ENCODE assay signal across 24 cellular contexts in genomic region chr11:72576661-72577060, GRCh38.
"Had no signal": no experiment of that assay in that cellular context is flagged by ENCODE, and none has a peak within 500 bp of the region (broad histone marks: within the 10 kb centered on the region; RNA-seq: fewer than 3 reads in every experiment).

No MANE protein-coding gene starts in this region.

- H3K36me3 Mint-ChIP-seq: activated naive CD4-positive, alpha-beta T cell treated with anti-CD3 and anti-CD28 coated beads, Interleukin-2, amount 50 U/mL, for 24 hours; naive thymus-derived CD8-positive, alpha-beta T cell had no signal

- ATAC-seq: activated T-helper 17 cell treated with anti-CD3 and anti-CD28 coated beads, Interleukin-2, amount 50 U/mL, for 72 hours; gastrocnemius medialis; left cardiac atrium; naive thymus-derived CD8-positive, alpha-beta T cell; psoas muscle had no signal

- H3K27me3 ChIP-seq: gastrocnemius medialis, hepatocyte, ovary, tibial nerve had no signal

- H3K4me3 ChIP-seq: gastrocnemius medialis, hepatocyte, ovary, psoas muscle, smooth muscle cell, tibial nerve had no signal

- H3K27ac ChIP-seq: gastrocnemius medialis, hepatocyte, neutrophil, ovary, psoas muscle, tibial nerve had no signal

- H3K9me3 ChIP-seq: gastrocnemius medialis, neutrophil, ovary, psoas muscle, tibial nerve had no signal

- H3K36me3 ChIP-seq: neutrophil, ovary had no signal

- H3K27ac Mint-ChIP-seq: activated CD4-positive, alpha-beta memory T cell treated with anti-CD3 and anti-CD28 coated beads, Interleukin-2, amount 10 ng/mL, durations not matched to agents 7 days and 5 days; activated CD4-positive, alpha-beta T cell treated with anti-CD3 and anti-CD28 coated beads, Interleukin-2, amount 10 ng/mL, durations not matched to agents 7 days and 5 days; activated naive CD4-positive, alpha-beta T cell treated with anti-CD3 and anti-CD28 coated beads, Interleukin-2, amount 50 U/mL, for 24 hours; activated T-cell treated with anti-CD3 and anti-CD28 coated beads, Interleukin-2, amount 50 U/mL, for 24 hours; activated T-helper 17 cell treated with anti-CD3 and anti-CD28 coated beads, Interleukin-2, amount 50 U/mL, for 72 hours; naive thymus-derived CD8-positive, alpha-beta T cell had no signal

- H3K4me3 Mint-ChIP-seq: activated CD4-positive, alpha-beta memory T cell treated with anti-CD3 and anti-CD28 coated beads, Interleukin-2, amount 10 ng/mL, durations not matched to agents 7 days and 5 days; activated CD4-positive, alpha-beta T cell treated with anti-CD3 and anti-CD28 coated beads, Interleukin-2, amount 10 ng/mL, durations not matched to agents 7 days and 5 days; activated naive CD4-positive, alpha-beta T cell treated with anti-CD3 and anti-CD28 coated beads, Interleukin-2, amount 50 U/mL, for 24 hours; activated T-cell treated with anti-CD3 and anti-CD28 coated beads, Interleukin-2, amount 50 U/mL, for 24 hours; activated T-helper 17 cell treated with anti-CD3 and anti-CD28 coated beads, Interleukin-2, amount 50 U/mL, for 72 hours; central memory CD8-positive, alpha-beta T cell had no signal

- H3K9me3 Mint-ChIP-seq: activated CD4-positive, alpha-beta memory T cell treated with anti-CD3 and anti-CD28 coated beads, Interleukin-2, amount 10 ng/mL, durations not matched to agents 7 days and 5 days; activated CD4-positive, alpha-beta T cell treated with anti-CD3 and anti-CD28 coated beads, Interleukin-2, amount 10 ng/mL, durations not matched to agents 7 days and 5 days; activated naive CD4-positive, alpha-beta T cell treated with anti-CD3 and anti-CD28 coated beads, Interleukin-2, amount 50 U/mL, for 24 hours; activated T-cell treated with anti-CD3 and anti-CD28 coated beads, Interleukin-2, amount 50 U/mL, for 24 hours; activated T-helper 17 cell treated with anti-CD3 and anti-CD28 coated beads, Interleukin-2, amount 50 U/mL, for 72 hours; central memory CD8-positive, alpha-beta T cell; naive thymus-derived CD8-positive, alpha-beta T cell had no signal

- H3K4me2 ChIP-seq: hepatocyte, smooth muscle cell had no signal

- H3K4me1 Mint-ChIP-seq: activated CD4-positive, alpha-beta T cell treated with anti-CD3 and anti-CD28 coated beads, Interleukin-2, amount 10 ng/mL, durations not matched to agents 7 days and 5 days; activated T-helper 17 cell treated with anti-CD3 and anti-CD28 coated beads, Interleukin-2, amount 50 U/mL, for 72 hours had no signal

- DNase-seq: activated CD4-positive, alpha-beta memory T cell treated with anti-CD3 and anti-CD28 coated beads, Interleukin-2, amount 10 ng/mL, durations not matched to agents 7 days and 5 days; activated CD4-positive, alpha-beta T cell treated with anti-CD3 and anti-CD28 coated beads for 1 hour; activated CD4-positive, alpha-beta T cell treated with anti-CD3 and anti-CD28 coated beads, Interleukin-2, amount 10 ng/mL, durations not matched to agents 7 days and 5 days; activated CD8-positive, alpha-beta memory T cell treated with anti-CD3 and anti-CD28 coated beads, Interleukin-2, amount 50 U/mL, for 48 hours; activated T-cell treated with anti-CD3 and anti-CD28 coated beads, Interleukin-2, amount 50 U/mL, for 24 hours; anterior cingulate cortex; dermis blood vessel endothelial cell; effector CD8-positive, alpha-beta T cell; left cardiac atrium; midbrain; ovary; psoas muscle; stimulated activated CD4-positive, alpha-beta T cell treated with anti-CD3 and anti-CD28 coated beads, Interleukin-1b, Interleukin-23, amount 100 ng/mL, for 48 hours; stimulated activated naive CD4-positive, alpha-beta T cell; T-helper 2 cell had no signal

- H3K4me1 ChIP-seq: gastrocnemius medialis, psoas muscle had no signal

- H2AFZ ChIP-seq: hepatocyte had no signal
